ENCODE assay signal across 1 cellular context in genomic region chr17:68512247-68512966, GRCh38.
TF ChIP-seq lines count a peak whose summit lies in the region.

PRKAR1A (plus strand) TSS chr17:68512430; CDS start chr17:68515400, 2,970 bp downstream.

TF ChIP-seq in H1, 55 proteins besides CTCF, POLR2A, EP300 and RAD21:
- no peak for TF ChIP-seq BCL11A (IDR thresholded peaks at IDR 0.05; ENCODE audit: low read depth in 2 of 2, low read length in 2 of 2)
- TF ChIP-seq YY1 (IDR thresholded peaks at IDR 0.05; ENCODE audit: low read depth, low read length), result peak; percentile 92
- TF ChIP-seq KDM4A (IDR thresholded peaks at IDR 0.05; ENCODE audit: low read depth, low read length, severe bottlenecking), result peak; percentile 9
- peak; percentile 83 for TF ChIP-seq TAF1 (IDR thresholded peaks at IDR 0.05; ENCODE audit: low read depth, low read length)
- 0 out of 2 replicates have a peak, but pooled peaks have one; percentile 52 for TF ChIP-seq GABPA (IDR thresholded peaks at IDR 0.05; ENCODE audit: borderline replicate concordance, insufficient read depth, low read length)
- peak; percentile 74 for TF ChIP-seq TBP (IDR thresholded peaks at IDR 0.05; ENCODE audit: low read depth, low read length)
- no peak; the same call in 1 of the 2 replicates for TF ChIP-seq GTF2F1 (IDR thresholded peaks at IDR 0.05; ENCODE audit: borderline replicate concordance, low read depth, low read length)
- peak; percentile 90 for TF ChIP-seq POLR2AphosphoS5 (IDR thresholded peaks at IDR 0.05; ENCODE audit: low read depth, low read length)
- TF ChIP-seq SP1 (IDR thresholded peaks at IDR 0.05; ENCODE audit: low read depth, low read length), result peak; percentile 51; the same call in 1 of the 2 replicates
- TF ChIP-seq TAF7 (optimal IDR thresholded peaks at IDR 0.05; ENCODE audit: borderline replicate concordance, low read depth, low read length), result peak; percentile 66
- no peak for TF ChIP-seq ASH2L (IDR thresholded peaks at IDR 0.05; ENCODE audit: low read length)
- peak; percentile 65; the same call in 1 of the 2 replicates for TF ChIP-seq PHF8 (conservative IDR thresholded peaks at IDR 0.05; ENCODE audit: low read depth, low read length)
- TF ChIP-seq EGR1 (IDR thresholded peaks at IDR 0.05; ENCODE audit: borderline replicate concordance, low read depth, low read length), result peak; percentile 56; the same call in 1 of the 2 replicates
- TF ChIP-seq KDM5A (IDR thresholded peaks at IDR 0.05; ENCODE audit: low read length), result peak; percentile 66; the same call in 1 of the 2 replicates
- peak in 1 of 2 experiments; percentile 77; a peak in 1 of 4 replicates for TF ChIP-seq SIN3A (conservative IDR thresholded peaks at IDR 0.05 in 1 of 2, IDR thresholded peaks at IDR 0.05 in 1 of 2; ENCODE audit: low read depth in 1 of 2, low read length in 2 of 2)
- TF ChIP-seq CREB1 (IDR thresholded peaks at IDR 0.05), result peak; percentile 88
- TF ChIP-seq POU5F1 (IDR thresholded peaks at IDR 0.05; ENCODE audit: low read depth, low read length), result no peak
- peak; percentile 80 for TF ChIP-seq RBBP5 (IDR thresholded peaks at IDR 0.05; ENCODE audit: borderline replicate concordance, low read depth, low read length)
